In genomic region chr12:47868041-47868440, GRCh38 we compare ENCODE assay signal across 1 cellular context.
TF ChIP-seq lines count a peak whose summit lies in the region.

No MANE protein-coding gene starts in this region.

TF ChIP-seq in GM23338, 12 proteins besides CTCF, POLR2A, EP300 and RAD21 (continued from another document):
- TF ChIP-seq, protein P1, sequence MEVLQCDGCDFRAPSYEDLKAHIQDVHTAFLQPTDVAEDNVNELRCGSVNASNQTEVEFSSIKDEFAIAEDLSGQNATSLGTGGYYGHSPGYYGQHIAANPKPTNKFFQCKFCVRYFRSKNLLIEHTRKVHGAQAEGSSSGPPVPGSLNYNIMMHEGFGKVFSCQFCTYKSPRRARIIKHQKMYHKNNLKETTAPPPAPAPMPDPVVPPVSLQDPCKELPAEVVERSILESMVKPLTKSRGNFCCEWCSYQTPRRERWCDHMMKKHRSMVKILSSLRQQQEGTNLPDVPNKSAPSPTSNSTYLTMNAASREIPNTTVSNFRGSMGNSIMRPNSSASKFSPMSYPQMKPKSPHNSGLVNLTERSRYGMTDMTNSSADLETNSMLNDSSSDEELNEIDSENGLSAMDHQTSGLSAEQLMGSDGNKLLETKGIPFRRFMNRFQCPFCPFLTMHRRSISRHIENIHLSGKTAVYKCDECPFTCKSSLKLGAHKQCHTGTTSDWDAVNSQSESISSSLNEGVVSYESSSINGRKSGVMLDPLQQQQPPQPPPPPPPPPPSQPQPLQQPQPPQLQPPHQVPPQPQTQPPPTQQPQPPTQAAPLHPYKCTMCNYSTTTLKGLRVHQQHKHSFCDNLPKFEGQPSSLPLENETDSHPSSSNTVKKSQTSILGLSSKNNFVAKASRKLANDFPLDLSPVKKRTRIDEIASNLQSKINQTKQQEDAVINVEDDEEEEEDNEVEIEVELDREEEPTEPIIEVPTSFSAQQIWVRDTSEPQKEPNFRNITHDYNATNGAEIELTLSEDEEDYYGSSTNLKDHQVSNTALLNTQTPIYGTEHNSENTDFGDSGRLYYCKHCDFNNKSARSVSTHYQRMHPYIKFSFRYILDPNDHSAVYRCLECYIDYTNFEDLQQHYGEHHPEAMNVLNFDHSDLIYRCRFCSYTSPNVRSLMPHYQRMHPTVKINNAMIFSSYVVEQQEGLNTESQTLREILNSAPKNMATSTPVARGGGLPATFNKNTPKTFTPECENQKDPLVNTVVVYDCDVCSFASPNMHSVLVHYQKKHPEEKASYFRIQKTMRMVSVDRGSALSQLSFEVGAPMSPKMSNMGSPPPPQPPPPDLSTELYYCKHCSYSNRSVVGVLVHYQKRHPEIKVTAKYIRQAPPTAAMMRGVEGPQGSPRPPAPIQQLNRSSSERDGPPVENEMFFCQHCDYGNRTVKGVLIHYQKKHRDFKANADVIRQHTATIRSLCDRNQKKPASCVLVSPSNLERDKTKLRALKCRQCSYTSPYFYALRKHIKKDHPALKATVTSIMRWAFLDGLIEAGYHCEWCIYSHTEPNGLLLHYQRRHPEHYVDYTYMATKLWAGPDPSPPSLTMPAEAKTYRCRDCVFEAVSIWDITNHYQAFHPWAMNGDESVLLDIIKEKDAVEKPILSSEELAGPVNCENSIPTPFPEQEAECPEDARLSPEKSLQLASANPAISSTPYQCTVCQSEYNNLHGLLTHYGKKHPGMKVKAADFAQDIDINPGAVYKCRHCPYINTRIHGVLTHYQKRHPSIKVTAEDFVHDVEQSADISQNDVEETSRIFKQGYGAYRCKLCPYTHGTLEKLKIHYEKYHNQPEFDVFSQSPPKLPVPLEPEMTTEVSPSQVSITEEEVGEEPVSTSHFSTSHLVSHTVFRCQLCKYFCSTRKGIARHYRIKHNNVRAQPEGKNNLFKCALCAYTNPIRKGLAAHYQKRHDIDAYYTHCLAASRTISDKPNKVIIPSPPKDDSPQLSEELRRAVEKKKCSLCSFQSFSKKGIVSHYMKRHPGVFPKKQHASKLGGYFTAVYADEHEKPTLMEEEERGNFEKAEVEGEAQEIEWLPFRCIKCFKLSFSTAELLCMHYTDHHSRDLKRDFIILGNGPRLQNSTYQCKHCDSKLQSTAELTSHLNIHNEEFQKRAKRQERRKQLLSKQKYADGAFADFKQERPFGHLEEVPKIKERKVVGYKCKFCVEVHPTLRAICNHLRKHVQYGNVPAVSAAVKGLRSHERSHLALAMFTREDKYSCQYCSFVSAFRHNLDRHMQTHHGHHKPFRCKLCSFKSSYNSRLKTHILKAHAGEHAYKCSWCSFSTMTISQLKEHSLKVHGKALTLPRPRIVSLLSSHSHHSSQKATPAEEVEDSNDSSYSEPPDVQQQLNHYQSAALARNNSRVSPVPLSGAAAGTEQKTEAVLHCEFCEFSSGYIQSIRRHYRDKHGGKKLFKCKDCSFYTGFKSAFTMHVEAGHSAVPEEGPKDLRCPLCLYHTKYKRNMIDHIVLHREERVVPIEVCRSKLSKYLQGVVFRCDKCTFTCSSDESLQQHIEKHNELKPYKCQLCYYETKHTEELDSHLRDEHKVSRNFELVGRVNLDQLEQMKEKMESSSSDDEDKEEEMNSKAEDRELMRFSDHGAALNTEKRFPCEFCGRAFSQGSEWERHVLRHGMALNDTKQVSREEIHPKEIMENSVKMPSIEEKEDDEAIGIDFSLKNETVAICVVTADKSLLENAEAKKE (CRISPR knock-in tag; IDR thresholded peaks at IDR 0.05): no peak
TF ChIP-seq in GM23338: peak in this region for 0.
